Comparison of ENCODE assay signal across 24 cellular contexts in genomic region chr22:44199866-44200265, GRCh38. TPM values are rescaled to one million over a fixed set of nuclear protein-coding genes. Genes with fewer than 3 reads are reported as not detected.
A peak's percentile ranks its signal among the peaks of the same experiment; 100 is the strongest.
DNase-seq lines count a peak whose midpoint lies in the region; ATAC-seq lines count a peak whose summit lies in the region.
"Had no signal": no experiment of that assay in that cellular context is flagged by ENCODE, and none has a peak within 500 bp of the region (broad histone marks: within the 10 kb centered on the region; RNA-seq: fewer than 3 reads in every experiment).

No MANE protein-coding gene starts in this region.

- peaks cover 36% of the 10 kb centered on the region for H3K36me3 Mint-ChIP-seq in activated naive CD8-positive, alpha-beta T cell treated with anti-CD3 and anti-CD28 coated beads, Interleukin-2, amount 10 ng/mL, durations not matched to agents 7 days and 5 days
- H3K36me3 Mint-ChIP-seq in activated naive CD8-positive, alpha-beta T cell treated with anti-CD3 and anti-CD28 coated beads, Interleukin-2, amount 50 U/mL, for 24 hours (ENCODE audit: low read depth) = peaks cover 35% of the 10 kb centered on the region
- peaks cover 17% of the 10 kb centered on the region for H3K36me3 Mint-ChIP-seq in activated T-helper 17 cell treated with anti-CD3 and anti-CD28 coated beads, Interleukin-2, amount 50 U/mL, for 72 hours (ENCODE audit: low read depth)
- H3K36me3 Mint-ChIP-seq in naive thymus-derived CD8-positive, alpha-beta T cell = peaks cover 0 to 68% (median 21%) of the 10 kb centered on the region in 3 donors
- peaks cover 29% of the 10 kb centered on the region for H3K36me3 Mint-ChIP-seq in activated T-helper 1 cell treated with anti-CD3 and anti-CD28 coated beads, Interleukin-12 subunit alpha, Interleukin-12 subunit beta, Interleukin-2, Interleukin-4 antibody, amounts not matched to agents 30 ng/mL and 10 ng/mL and 1 ng/mL, durations not matched to agents 14 hours and 24 hours and 36 hours (ENCODE audit: low read depth)

- no peak overlapping the region for H3K4me3 Mint-ChIP-seq in activated naive CD8-positive, alpha-beta T cell treated with anti-CD3 and anti-CD28 coated beads, Interleukin-2, amount 10 ng/mL, durations not matched to agents 7 days and 5 days
- no peak overlapping the region for H3K4me3 Mint-ChIP-seq in activated naive CD8-positive, alpha-beta T cell treated with anti-CD3 and anti-CD28 coated beads, Interleukin-2, amount 50 U/mL, for 24 hours
- H3K4me3 Mint-ChIP-seq in activated T-helper 17 cell treated with anti-CD3 and anti-CD28 coated beads, Interleukin-2, amount 50 U/mL, for 72 hours = no peak overlapping the region
- peak overlapping the region in 1 of 10 donors; percentile 10 for H3K4me3 Mint-ChIP-seq in naive thymus-derived CD8-positive, alpha-beta T cell
- H3K4me3 Mint-ChIP-seq in activated T-helper 1 cell treated with anti-CD3 and anti-CD28 coated beads, Interleukin-12 subunit alpha, Interleukin-12 subunit beta, Interleukin-2, Interleukin-4 antibody, amounts not matched to agents 30 ng/mL and 10 ng/mL and 1 ng/mL, durations not matched to agents 14 hours and 24 hours and 36 hours = no peak overlapping the region
- H3K4me3 Mint-ChIP-seq: B cell; CD4-positive, CD25-positive, alpha-beta regulatory T cell; H9; HFFc6 had no signal

- H3K9me3 Mint-ChIP-seq in activated naive CD8-positive, alpha-beta T cell treated with anti-CD3 and anti-CD28 coated beads, Interleukin-2, amount 10 ng/mL, durations not matched to agents 7 days and 5 days = no peaks in the 10 kb centered on the region
- H3K9me3 Mint-ChIP-seq in activated naive CD8-positive, alpha-beta T cell treated with anti-CD3 and anti-CD28 coated beads, Interleukin-2, amount 50 U/mL, for 24 hours = no peaks in the 10 kb centered on the region
- no peaks in the 10 kb centered on the region for H3K9me3 Mint-ChIP-seq in activated T-helper 17 cell treated with anti-CD3 and anti-CD28 coated beads, Interleukin-2, amount 50 U/mL, for 72 hours
- H3K9me3 Mint-ChIP-seq in naive thymus-derived CD8-positive, alpha-beta T cell = no peaks in the 10 kb centered on the region
- no peaks in the 10 kb centered on the region for H3K9me3 Mint-ChIP-seq in activated T-helper 1 cell treated with anti-CD3 and anti-CD28 coated beads, Interleukin-12 subunit alpha, Interleukin-12 subunit beta, Interleukin-2, Interleukin-4 antibody, amounts not matched to agents 30 ng/mL and 10 ng/mL and 1 ng/mL, durations not matched to agents 14 hours and 24 hours and 36 hours
- H3K9me3 Mint-ChIP-seq: CD4-positive, CD25-positive, alpha-beta regulatory T cell; H9; HFFc6 had no signal

- POLR2A ChIA-PET in activated naive CD8-positive, alpha-beta T cell treated with anti-CD3 and anti-CD28 coated beads, Interleukin-2, amount 10 ng/mL, durations not matched to agents 7 days and 5 days (lab: Charles Lee) = interaction anchor here (0.5 to 1.3 kb wide), 2 partner anchors 11 to 257 kb away, joined by 3 to 8 read pairs; no protein-coding TSS in a partner anchor
- POLR2A ChIA-PET in naive thymus-derived CD8-positive, alpha-beta T cell (lab: Charles Lee) = interaction anchor here (0.7 kb wide), 1 partner anchor 17 kb away, joined by 3 read pairs; no protein-coding TSS in a partner anchor

- intact Hi-C loops in activated T-helper 1 cell treated with anti-CD3 and anti-CD28 coated beads, Interleukin-12 subunit alpha, Interleukin-12 subunit beta, Interleukin-2, Interleukin-4 antibody, amounts not matched to agents 30 ng/mL and 10 ng/mL and 1 ng/mL, durations not matched to agents 14 hours and 24 hours and 36 hours (cut with micrococcal nuclease) = loop anchor here (10.0 kb wide), 2 partner anchors 135 to 425 kb away; no protein-coding TSS in a partner anchor

- H3K27ac Mint-ChIP-seq in activated naive CD8-positive, alpha-beta T cell treated with anti-CD3 and anti-CD28 coated beads, Interleukin-2, amount 10 ng/mL, durations not matched to agents 7 days and 5 days = no peak overlapping the region
- no peak overlapping the region for H3K27ac Mint-ChIP-seq in activated naive CD8-positive, alpha-beta T cell treated with anti-CD3 and anti-CD28 coated beads, Interleukin-2, amount 50 U/mL, for 24 hours
- H3K27ac Mint-ChIP-seq in activated T-helper 17 cell treated with anti-CD3 and anti-CD28 coated beads, Interleukin-2, amount 50 U/mL, for 72 hours = peak overlapping the region; percentile 62
- H3K27ac Mint-ChIP-seq in naive thymus-derived CD8-positive, alpha-beta T cell = peak overlapping the region in 7 of 10 donors; percentile 21 to 69 (median 41)
- no peak overlapping the region for H3K27ac Mint-ChIP-seq in activated T-helper 1 cell treated with anti-CD3 and anti-CD28 coated beads, Interleukin-12 subunit alpha, Interleukin-12 subunit beta, Interleukin-2, Interleukin-4 antibody, amounts not matched to agents 30 ng/mL and 10 ng/mL and 1 ng/mL, durations not matched to agents 14 hours and 24 hours and 36 hours
- H3K27ac Mint-ChIP-seq: B cell, H9, HFFc6 had no signal

- peaks cover 25% of the 10 kb centered on the region for H3K4me1 Mint-ChIP-seq in activated naive CD8-positive, alpha-beta T cell treated with anti-CD3 and anti-CD28 coated beads, Interleukin-2, amount 10 ng/mL, durations not matched to agents 7 days and 5 days
- peaks cover 2% of the 10 kb centered on the region for H3K4me1 Mint-ChIP-seq in activated naive CD8-positive, alpha-beta T cell treated with anti-CD3 and anti-CD28 coated beads, Interleukin-2, amount 50 U/mL, for 24 hours
- peaks cover 12% of the 10 kb centered on the region for H3K4me1 Mint-ChIP-seq in activated T-helper 17 cell treated with anti-CD3 and anti-CD28 coated beads, Interleukin-2, amount 50 U/mL, for 72 hours
- H3K4me1 Mint-ChIP-seq in naive thymus-derived CD8-positive, alpha-beta T cell = peaks cover 24 to 45% (median 31%) of the 10 kb centered on the region in 4 donors
- H3K4me1 Mint-ChIP-seq in activated T-helper 1 cell treated with anti-CD3 and anti-CD28 coated beads, Interleukin-12 subunit alpha, Interleukin-12 subunit beta, Interleukin-2, Interleukin-4 antibody, amounts not matched to agents 30 ng/mL and 10 ng/mL and 1 ng/mL, durations not matched to agents 14 hours and 24 hours and 36 hours (ENCODE audit: low read depth) = peaks cover 9% of the 10 kb centered on the region

- no peak for ATAC-seq in activated naive CD8-positive, alpha-beta T cell treated with anti-CD3 and anti-CD28 coated beads, Interleukin-2, amount 10 ng/mL, durations not matched to agents 7 days and 5 days (ENCODE audit: low read depth)
- no peak for ATAC-seq in activated naive CD8-positive, alpha-beta T cell treated with anti-CD3 and anti-CD28 coated beads, Interleukin-2, amount 50 U/mL, for 24 hours
- no peak for ATAC-seq in activated T-helper 17 cell treated with anti-CD3 and anti-CD28 coated beads, Interleukin-2, amount 50 U/mL, for 72 hours (replicated peaks)
- ATAC-seq in naive thymus-derived CD8-positive, alpha-beta T cell = no peak

- no peaks in the 10 kb centered on the region for H3K27me3 Mint-ChIP-seq in activated naive CD8-positive, alpha-beta T cell treated with anti-CD3 and anti-CD28 coated beads, Interleukin-2, amount 10 ng/mL, durations not matched to agents 7 days and 5 days
- H3K27me3 Mint-ChIP-seq in activated naive CD8-positive, alpha-beta T cell treated with anti-CD3 and anti-CD28 coated beads, Interleukin-2, amount 50 U/mL, for 24 hours = no peaks in the 10 kb centered on the region
- H3K27me3 Mint-ChIP-seq in activated T-helper 17 cell treated with anti-CD3 and anti-CD28 coated beads, Interleukin-2, amount 50 U/mL, for 72 hours = no peaks in the 10 kb centered on the region
- H3K27me3 Mint-ChIP-seq in naive thymus-derived CD8-positive, alpha-beta T cell = no peaks in the 10 kb centered on the region
- H3K27me3 Mint-ChIP-seq in activated T-helper 1 cell treated with anti-CD3 and anti-CD28 coated beads, Interleukin-12 subunit alpha, Interleukin-12 subunit beta, Interleukin-2, Interleukin-4 antibody, amounts not matched to agents 30 ng/mL and 10 ng/mL and 1 ng/mL, durations not matched to agents 14 hours and 24 hours and 36 hours (ENCODE audit: insufficient read depth) = no peaks in the 10 kb centered on the region
- H3K27me3 Mint-ChIP-seq: B cell; CD4-positive, CD25-positive, alpha-beta regulatory T cell had no signal

- DNase-seq in activated naive CD8-positive, alpha-beta T cell treated with anti-CD3 and anti-CD28 coated beads, Interleukin-2, amount 10 ng/mL, durations not matched to agents 7 days and 5 days = peak; percentile 28
- no peak for DNase-seq in activated naive CD8-positive, alpha-beta T cell treated with anti-CD3 and anti-CD28 coated beads, Interleukin-2, amount 50 U/mL, for 24 hours
- DNase-seq in naive thymus-derived CD8-positive, alpha-beta T cell = peak in 1 of 10 donors; percentile 59
- DNase-seq in epidermal melanocyte (ENCODE audit: insufficient read length, low spot score) = no peak
- no peak for DNase-seq in NCI-H748 (lab: John Stamatoyannopoulos, UW; ENCODE audit: unreplicated experiment)
- no peak for DNase-seq in activated T-helper 1 cell treated with anti-CD3 and anti-CD28 coated beads, Interleukin-12 subunit alpha, Interleukin-12 subunit beta, Interleukin-2, Interleukin-4 antibody, amounts not matched to agents 30 ng/mL and 10 ng/mL and 1 ng/mL, durations not matched to agents 14 hours and 24 hours and 36 hours (ENCODE audit: low spot score)
- DNase-seq: CD4-positive, CD25-positive, alpha-beta regulatory T cell; DMS 273 treated with DMSO at 0.1 percent for 48 hours; DMS79 treated with DMSO at 0.1 percent for 48 hours; H9; HFFc6; KG1; NCI-H1092 treated with DMSO at 0.1 percent for 48 hours; NCI-H146; NCI-H2029; NCI-H2227 treated with DMSO at 0.1 percent for 48 hours; NCI-H510A; NCI-H748 treated with DMSO at 0.1 percent for 48 hours; NK-92 treated with Interleukin-12 subunit alpha and Interleukin-12 subunit beta, amount 100 ng/mL, for 24 hours; SIG-M5; SK-N-SH had no signal

RNA-seq across cellular contexts. Expression of gene PARVG, which starts 19.1 kb away (rescaled TPM):
- 100 to 1,000 TPM; 238 to 241 TPM for total RNA-seq in activated naive CD8-positive, alpha-beta T cell treated with anti-CD3 and anti-CD28 coated beads, Interleukin-2, amount 10 ng/mL, durations not matched to agents 7 days and 5 days
- total RNA-seq in activated T-helper 17 cell treated with anti-CD3 and anti-CD28 coated beads, Interleukin-2, amount 50 U/mL, for 72 hours = 10 to 100 TPM; 34.9 to 35.8 TPM
- total RNA-seq in naive thymus-derived CD8-positive, alpha-beta T cell = 100 to 1,000 TPM; 224 to 229 TPM
- polyA plus RNA-seq in naive thymus-derived CD8-positive, alpha-beta T cell = 10 to 100 TPM; 60.6 to 77.8 (median 67.0) TPM
- total RNA-seq in activated T-helper 1 cell treated with anti-CD3 and anti-CD28 coated beads, Interleukin-12 subunit alpha, Interleukin-12 subunit beta, Interleukin-2, Interleukin-4 antibody, amounts not matched to agents 30 ng/mL and 10 ng/mL and 1 ng/mL, durations not matched to agents 14 hours and 24 hours and 36 hours = 50.6 and 52.8 TPM in 2 replicates
- total RNA-seq: Caco-2, HFFc6 had no signal

Comparison
In these comparisons a context has a peak if more than half of its experiments do, and no peak if none do; other contexts are left out.
1. H3K27ac Mint-ChIP-seq: peak in activated T-helper 17 cell treated with anti-CD3 and anti-CD28 coated beads, Interleukin-2, amount 50 U/mL, for 72 hours (single experiment) and naive thymus-derived CD8-positive, alpha-beta T cell (7 of 10); none in activated naive CD8-positive, alpha-beta T cell treated with anti-CD3 and anti-CD28 coated beads, Interleukin-2, amount 10 ng/mL, durations not matched to agents 7 days and 5 days (single experiment), activated naive CD8-positive, alpha-beta T cell treated with anti-CD3 and anti-CD28 coated beads, Interleukin-2, amount 50 U/mL, for 24 hours (single experiment) and activated T-helper 1 cell treated with anti-CD3 and anti-CD28 coated beads, Interleukin-12 subunit alpha, Interleukin-12 subunit beta, Interleukin-2, Interleukin-4 antibody, amounts not matched to agents 30 ng/mL and 10 ng/mL and 1 ng/mL, durations not matched to agents 14 hours and 24 hours and 36 hours (single experiment).